In genomic region chr5:179733764-179734126, GRCh38 we compare ENCODE assay signal across 10 cellular contexts. TPM values are rescaled to one million over a fixed set of nuclear protein-coding genes. Genes with fewer than 3 reads are reported as not detected.
DNase-seq lines count a peak whose midpoint lies in the region; ATAC-seq and TF ChIP-seq lines count a peak whose summit lies in the region.
"Had no signal": no experiment of that assay in that cellular context is flagged by ENCODE, and none has a peak within 500 bp of the region (broad histone marks: within the 10 kb centered on the region; RNA-seq: fewer than 3 reads in every experiment).

No MANE protein-coding gene starts in this region.

- H3K9me3 ChIP-seq in cardiac muscle cell (ENCODE audit: low read depth), result no peaks in the 10 kb centered on the region
- no peaks in the 10 kb centered on the region for H3K9me3 ChIP-seq in mammary epithelial cell (replicated peaks; ENCODE audit: insufficient read depth, low read length)
- no peaks in the 10 kb centered on the region for H3K9me3 ChIP-seq in upper lobe of left lung

- H3K4me1 ChIP-seq in cardiac muscle cell (ENCODE audit: low read depth) (peaks cover 24% of the 10 kb centered on the region), mammary epithelial cell (ENCODE audit: insufficient read depth, low read length) (peaks cover 8% of the 10 kb centered on the region), mesendoderm (ENCODE audit: control insufficient read depth, low read depth, low read length) (peaks cover 3% of the 10 kb centered on the region), upper lobe of left lung (peaks cover 37 to 57% (median 51%) of the 10 kb centered on the region in 4 donors)

- H3K27me3 ChIP-seq in cardiac muscle cell (no peaks in the 10 kb centered on the region), mammary epithelial cell (ENCODE audit: insufficient read depth, low read length) (no peaks in the 10 kb centered on the region), mesendoderm (ENCODE audit: insufficient read depth, low read length, poor library complexity) (no peaks in the 10 kb centered on the region), upper lobe of left lung (no peaks in the 10 kb centered on the region)

- H3K23ac ChIP-seq in mesendoderm (ENCODE audit: low read length), result no peak overlapping the region

- H3K79me2 ChIP-seq in mammary epithelial cell (ENCODE audit: insufficient read depth, low read length) (peaks cover 65% of the 10 kb centered on the region), mesendoderm (ENCODE audit: control insufficient read depth, insufficient read depth, low read length) (peaks cover 54% of the 10 kb centered on the region)

- no peak overlapping the region for H3K4ac ChIP-seq in mesendoderm (ENCODE audit: low read depth, low read length)

- no TSS peak for BruUV-seq in mammary epithelial cell (replicated peaks; lab: Mats Ljungman, UMichigan)

- H3K27ac ChIP-seq in cardiac muscle cell, result peak overlapping the region; percentile 99
- peak overlapping the region; percentile 59 for H3K27ac ChIP-seq in mammary epithelial cell (ENCODE audit: insufficient read depth, low read depth, low read length)
- H3K27ac ChIP-seq in mesendoderm (ENCODE audit: low read depth, low read length), result no peak overlapping the region
- H3K27ac ChIP-seq in upper lobe of left lung, result peak overlapping the region; percentile 88 to 98 (median 96)

- no peak overlapping the region for H4K5ac ChIP-seq in mesendoderm (ENCODE audit: low read length)

- no peak for DNase-seq in cardiac muscle cell (ENCODE audit: low read depth in 1 of 2, low spot score in 1 of 2)
- no peak for DNase-seq in left cardiac atrium
- DNase-seq in mammary epithelial cell, result no peak
- no peak for DNase-seq in mesendoderm
- DNase-seq in upper lobe of left lung, result no peak
- no peak for DNase-seq in NK-92 treated with Interleukin-12 subunit alpha and Interleukin-12 subunit beta, amount 100 ng/mL, for 24 hours (lab: John Stamatoyannopoulos, UW)
- no peak for DNase-seq in RPMI8226
- no peak for DNase-seq in cerebellar nuclear complex (lab: John Stamatoyannopoulos, UW)
- DNase-seq: NCI-H1694 had no signal

- ATAC-seq in left cardiac atrium (no peak), upper lobe of left lung (ENCODE audit: low FRiP score in 2 of 2) (no peak)

- peak overlapping the region; percentile 86 for H3K18ac ChIP-seq in mesendoderm (ENCODE audit: low read length)

- H2AFZ ChIP-seq in mammary epithelial cell (ENCODE audit: low read depth, low read length), result peak overlapping the region; percentile 75

- no peak overlapping the region for H2BK120ac ChIP-seq in mesendoderm (ENCODE audit: low read depth, low read length)

- H2BK5ac ChIP-seq in mesendoderm (ENCODE audit: low read length), result no peak overlapping the region

- H3K9ac ChIP-seq in mammary epithelial cell (ENCODE audit: insufficient read depth, low read length) (peak overlapping the region; percentile 71), mesendoderm (ENCODE audit: low read length) (peak overlapping the region; percentile 99)

- no peak for TF ChIP-seq POLR2A in upper lobe of left lung (IDR thresholded peaks at IDR 0.05)

- H3K79me1 ChIP-seq in mesendoderm (ENCODE audit: low read length), result peaks cover 5% of the 10 kb centered on the region

- H4K8ac ChIP-seq in mesendoderm (ENCODE audit: low read depth, low read length), result no peak overlapping the region

- no peak overlapping the region for H2BK15ac ChIP-seq in mesendoderm (replicated peaks; ENCODE audit: low read depth)

- in situ Hi-C loops in mammary epithelial cell (cut with MboI; ENCODE audit: low sequenced_read_pairs in 2 of 2), result no loop called here

- no peak overlapping the region for H2AK5ac ChIP-seq in mesendoderm (ENCODE audit: low read length)

- no peak for TF ChIP-seq EP300 in upper lobe of left lung (IDR thresholded peaks at IDR 0.05)

- H3K4me2 ChIP-seq in mammary epithelial cell (ENCODE audit: insufficient read depth, low read depth, low read length) (peak overlapping the region; percentile 83), mesendoderm (ENCODE audit: low read length) (peak overlapping the region; percentile 55)

- peak overlapping the region; percentile 82 for H3K4me3 ChIP-seq in cardiac muscle cell
- H3K4me3 ChIP-seq in mammary epithelial cell (replicated peaks in 1 of 3; ENCODE audit: insufficient read depth in 1 of 3, low read depth in 2 of 3, low read length in 3 of 3), result peak overlapping the region; percentile 58 to 82 (median 60)
- H3K4me3 ChIP-seq in mesendoderm (ENCODE audit: low read length), result peak overlapping the region; percentile 95
- peak overlapping the region; percentile 70 to 92 (median 89) for H3K4me3 ChIP-seq in upper lobe of left lung

- intact Hi-C loops in left cardiac atrium (cut with DNase I) (no loop called here), mammary epithelial cell (cut with micrococcal nuclease) (loop anchor here (2.0 kb wide), 2 partner anchors 29 to 73 kb away; partner anchors contain the start of gene MGAT4B)

- H3K56ac ChIP-seq in mesendoderm (ENCODE audit: low read length), result peak overlapping the region; percentile 98

- TF ChIP-seq CTCF in cardiac muscle cell (IDR thresholded peaks at IDR 0.05; ENCODE audit: low read depth, low read length), result no peak
- no peak for TF ChIP-seq CTCF in mammary epithelial cell (conservative IDR thresholded peaks at IDR 0.05 in 1 of 2, IDR thresholded peaks at IDR 0.05 in 1 of 2; ENCODE audit: extremely low read depth in 1 of 2, insufficient read depth in 1 of 2, low read depth in 1 of 2, low read length in 2 of 2)
- TF ChIP-seq CTCF in upper lobe of left lung (IDR thresholded peaks at IDR 0.05), result no peak

- CTCF ChIA-PET in mammary epithelial cell (lab: Charles Lee; ENCODE audit: low non-redundant PET), result interaction anchor here (0.6 kb wide), 1 partner anchor 29 kb away, joined by 3 read pairs; no protein-coding TSS in a partner anchor

- H3K36me3 ChIP-seq in cardiac muscle cell (peaks cover 20% of the 10 kb centered on the region), mammary epithelial cell (ENCODE audit: insufficient read depth, low read length) (peaks cover 17% of the 10 kb centered on the region), mesendoderm (ENCODE audit: control insufficient read depth, insufficient read depth, low read length) (peaks cover 5% of the 10 kb centered on the region), upper lobe of left lung (peaks cover 0 to 22% (median 11%) of the 10 kb centered on the region in 4 donors)

- no peaks in the 10 kb centered on the region for H4K20me1 ChIP-seq in mammary epithelial cell (ENCODE audit: insufficient read depth, low read length)

- dilution Hi-C loops in mammary epithelial cell (cut with HindIII; ENCODE audit: low sequenced_read_pairs), result no loop called here

- 4% methylated on average over 2 of the region's 2 CpGs for WGBS in mammary epithelial cell (ENCODE audit: low coverage, missing lambda C conversion rate)
- no CpG with 5 or more reads among the region's 2 CpGs for WGBS in mesendoderm (ENCODE audit: extremely low coverage, insufficient coverage, low lambda C conversion rate)
- WGBS in upper lobe of left lung, 2 donors, result 0% methylated on average over 1 to 2 of the region's 2 CpGs

RNA-seq across cellular contexts. Expression of gene MAML1, which starts 1.1 kb away (rescaled TPM):
- total RNA-seq in cardiac muscle cell, result 35.8 and 38.8 TPM in 2 replicates
- 14.4 and 24.2 TPM in 2 replicates for polyA plus RNA-seq in cardiac muscle cell
- 10 to 100 TPM; 11.9 to 15.3 TPM for total RNA-seq in left cardiac atrium
- 10 to 100 TPM; 10.5 to 17.7 TPM for total RNA-seq in mammary epithelial cell
- polyA plus RNA-seq in mammary epithelial cell, result 5.8 TPM
- 32.4 TPM for polyA minus RNA-seq in mammary epithelial cell
- polyA plus RNA-seq in mesendoderm (2013, experiment 1 of 2), result 34.7 TPM
- 36.0 TPM for polyA plus RNA-seq in mesendoderm (2013, experiment 2 of 2)
- 10 to 100 TPM; 22.5 to 59.7 (median 26.7) TPM for total RNA-seq in upper lobe of left lung

RNA-seq across cellular contexts. Expression of gene CANX, which starts 35.0 kb away (rescaled TPM):
- total RNA-seq in cardiac muscle cell (319 and 464 TPM in 2 replicates), left cardiac atrium (100 to 1,000 TPM; 446 to 550 TPM), mammary epithelial cell (100 to 1,000 TPM; 427 to 645 TPM), upper lobe of left lung (100 to 1,000 TPM; 139 to 754 (median 342) TPM)
- polyA plus RNA-seq in cardiac muscle cell (286 and 358 TPM in 2 replicates), mammary epithelial cell (208 TPM)
- polyA minus RNA-seq in mammary epithelial cell, result 1,512 TPM
- 382 TPM for polyA plus RNA-seq in mesendoderm (2013, experiment 1 of 2)
- 362 TPM for polyA plus RNA-seq in mesendoderm (2013, experiment 2 of 2)

RNA-seq across cellular contexts. Expression of gene CBY3, which starts 52.9 kb away (rescaled TPM):
- 0.18 TPM in 1 of 2 replicates, not detected in the other for total RNA-seq in cardiac muscle cell
- polyA plus RNA-seq in cardiac muscle cell, result 0.18 and 2.6 TPM in 2 replicates
- not detected for total RNA-seq in left cardiac atrium
- total RNA-seq in mammary epithelial cell, result under 1 TPM in 1 of 2 donors, not detected in 1; 0.33 TPM
- polyA plus RNA-seq in mammary epithelial cell, result not detected
- polyA minus RNA-seq in mammary epithelial cell, result not detected
- 0.13 TPM for polyA plus RNA-seq in mesendoderm (2013, experiment 1 of 2)
- 0.08 TPM for polyA plus RNA-seq in mesendoderm (2013, experiment 2 of 2)
- total RNA-seq in upper lobe of left lung, result 1 to 10 TPM in 3 of 6 donors, not detected in 3; 1.7 to 2.1 (median 1.8) TPM
- total RNA-seq: Daoy had no signal
